Comparison of ENCODE assay signal across 8 cellular contexts in genomic region chr1:16167331-16168143, GRCh38. TPM values are rescaled to one million over a fixed set of nuclear protein-coding genes. Genes with fewer than 3 reads are reported as not detected.
A peak's percentile ranks its signal among the peaks of the same experiment; 100 is the strongest.
DNase-seq lines count a peak whose midpoint lies in the region; ATAC-seq, FAIRE-seq and TF ChIP-seq lines count a peak whose summit lies in the region.

No MANE protein-coding gene starts in this region.

- ATAC-seq in HepG2 (0 out of 3 replicates have a peak, but pooled peaks have one; percentile 5), HG02798 (IDR thresholded peaks at IDR 0.05; ENCODE audit: poor library complexity, unreplicated experiment) (no peak), HG02885 (IDR thresholded peaks at IDR 0.05; ENCODE audit: poor library complexity, unreplicated experiment) (no peak)

- in situ Hi-C loops in mammary epithelial cell (cut with MboI; ENCODE audit: low sequenced_read_pairs in 2 of 2) = no loop called here
- in situ Hi-C loops in HepG2 (cut with HindIII; ENCODE audit: extremely low pct_ligation_motif_present, low pct_unique_long_range_greater_than_20kb) = no loop called here

- H2AFZ ChIP-seq in mammary epithelial cell (ENCODE audit: low read depth, low read length) (peak overlapping the region; percentile 59), HepG2 (ENCODE audit: low read length) (no peak overlapping the region)

- H3K9ac ChIP-seq in mammary epithelial cell (ENCODE audit: insufficient read depth, low read length) (no peak overlapping the region), HepG2 (ENCODE audit: insufficient read depth, low read depth, low read length) (peak overlapping the region; percentile 34; the same call in 1 of the 2 replicates)

- H3K36me3 ChIP-seq in mammary epithelial cell (ENCODE audit: insufficient read depth, low read length) (no peaks in the 10 kb centered on the region), HepG2 (replicated peaks in 1 of 2; ENCODE audit: control insufficient read depth in 1 of 2, insufficient read depth in 2 of 2, low read length in 2 of 2) (no peaks in the 10 kb centered on the region)

- no peak for TF ChIP-seq POLR2A in HepG2 (IDR thresholded peaks at IDR 0.05; ENCODE audit: insufficient read depth in 1 of 2, low read depth in 2 of 2, low read length in 2 of 2)

- H3K27ac Mint-ChIP-seq in HFFc6 = peak overlapping the region; percentile 36

- peak overlapping the region; percentile 82 for H3K4me2 ChIP-seq in mammary epithelial cell (ENCODE audit: insufficient read depth, low read depth, low read length)
- peak overlapping the region; percentile 55 for H3K4me2 ChIP-seq in HepG2 (ENCODE audit: low read depth, low read length)

- 32% methylated on average over 8 of the region's 60 CpGs for WGBS in mammary epithelial cell (ENCODE audit: low coverage, missing lambda C conversion rate)
- WGBS in HepG2 (ENCODE audit: low lambda C conversion rate) = 51% methylated on average over 44 of the region's 60 CpGs

- POLR2A ChIA-PET in HepG2 (lab: Yijun Ruan, JAX) = no interaction called here

- TF ChIP-seq RAD21 in HepG2 (CRISPR knock-in tag; IDR thresholded peaks at IDR 0.05) = no peak

- H3K4me3 ChIP-seq in mammary epithelial cell (replicated peaks in 1 of 3; ENCODE audit: insufficient read depth in 1 of 3, low read depth in 2 of 3, low read length in 3 of 3) (peak overlapping the region; percentile 26 to 65 (median 39)), HepG2 (replicated peaks in 1 of 3; ENCODE audit: insufficient read depth in 1 of 3, low read depth in 2 of 3, low read length in 3 of 3) (peak overlapping the region in 2 of 3 experiments; percentile 52 to 62; a peak in 3 of 6 replicates)

- peaks cover 10% of the 10 kb centered on the region; the same call in 1 of the 2 replicates for H3K27me3 Mint-ChIP-seq in HFFc6 (ENCODE audit: insufficient read depth)

- dilution Hi-C loops in mammary epithelial cell (cut with HindIII; ENCODE audit: low sequenced_read_pairs) = no loop called here

- no peaks in the 10 kb centered on the region for H3K9me3 ChIP-seq in mammary epithelial cell (replicated peaks; ENCODE audit: insufficient read depth, low read length)
- H3K9me3 ChIP-seq in HepG2 (ENCODE audit: low read length) = no peaks in the 10 kb centered on the region

- peak overlapping the region; percentile 24; the same call in 1 of the 2 replicates for H3K4me3 Mint-ChIP-seq in HFFc6

- H3K27me3 ChIP-seq in mammary epithelial cell (ENCODE audit: insufficient read depth, low read length) = no peaks in the 10 kb centered on the region
- peaks cover 6 to 7% of the 10 kb centered on the region in 2 experiments; a peak in 2 of 5 replicates for H3K27me3 ChIP-seq in HepG2 (ENCODE audit: control insufficient read depth in 1 of 2, insufficient read depth in 2 of 2, low read length in 2 of 2)

- TF ChIP-seq CTCF in HFFc6 (IDR thresholded peaks at IDR 0.05) (no peak), mammary epithelial cell (conservative IDR thresholded peaks at IDR 0.05 in 1 of 2, IDR thresholded peaks at IDR 0.05 in 1 of 2; ENCODE audit: extremely low read depth in 1 of 2, insufficient read depth in 1 of 2, low read depth in 1 of 2, low read length in 2 of 2) (no peak), HepG2 (CRISPR knock-in tag; IDR thresholded peaks at IDR 0.05) (no peak)

- BruUV-seq in mammary epithelial cell (replicated peaks; lab: Mats Ljungman, UMichigan) = no TSS peak
- BruUV-seq in HepG2 (replicated peaks; lab: Mats Ljungman, UMichigan) = no TSS peak

- no peaks in the 10 kb centered on the region for H4K20me1 ChIP-seq in mammary epithelial cell (ENCODE audit: insufficient read depth, low read length)
- no peaks in the 10 kb centered on the region for H4K20me1 ChIP-seq in HepG2 (ENCODE audit: insufficient read depth, low read length)

- FAIRE-seq in TTC549 (lab: Jason Lieb, UNC) = peak; percentile 15
- FAIRE-seq in HepG2 (lab: Jason Lieb, UNC) = no peak

- intact Hi-C loops in mammary epithelial cell (cut with micrococcal nuclease) = no loop called here
- intact Hi-C loops in HepG2 (cut with micrococcal nuclease; ENCODE audit: unreplicated experiment) = no loop called here

- TF ChIP-seq EP300 in HepG2 (IDR thresholded peaks at IDR 0.05; ENCODE audit: low read depth in 2 of 2, low read length in 2 of 2) (no peak), HepG2 (CRISPR knock-in tag; IDR thresholded peaks at IDR 0.05; ENCODE audit: borderline replicate concordance) (no peak)

- peaks cover 27% of the 10 kb centered on the region for H3K4me1 ChIP-seq in mammary epithelial cell (ENCODE audit: insufficient read depth, low read length)
- H3K4me1 ChIP-seq in HepG2 (ENCODE audit: insufficient read depth, low read length) = peaks cover 84% of the 10 kb centered on the region

- H3K4me1 Mint-ChIP-seq in HFFc6 (ENCODE audit: low read depth) = peaks cover 25% of the 10 kb centered on the region

- CTCF ChIA-PET in mammary epithelial cell (lab: Charles Lee; ENCODE audit: low non-redundant PET) = no interaction called here
- CTCF ChIA-PET in HepG2 (lab: Yijun Ruan, JAX; ENCODE audit: low intra/inter-chr PET ratio, low total read pairs) = no interaction called here

- DNase-seq in AG20443 (ENCODE audit: low spot score) = peak; percentile 71
- DNase-seq in HFFc6 = no peak
- DNase-seq in mammary epithelial cell = no peak
- no peak for DNase-seq in HepG2 (ENCODE audit: low spot score)
- DNase-seq in stimulated activated CD8-positive, alpha-beta memory T cell treated with anti-CD3 and anti-CD28 coated beads, Interleukin-15, amount 100 ng/mL, for 24 hours (ENCODE audit: low read depth) = peak; percentile 33

- H3K79me2 ChIP-seq in mammary epithelial cell (ENCODE audit: insufficient read depth, low read length) = no peaks in the 10 kb centered on the region
- H3K79me2 ChIP-seq in HepG2 (ENCODE audit: insufficient read depth, low read length) = no peaks in the 10 kb centered on the region

- H3K27ac ChIP-seq in mammary epithelial cell (ENCODE audit: insufficient read depth, low read depth, low read length) (no peak overlapping the region), HepG2 (ENCODE audit: extremely low read length, insufficient read depth, low read length) (no peak overlapping the region)

- no peaks in the 10 kb centered on the region for H3K36me3 Mint-ChIP-seq in HFFc6 (ENCODE audit: low read depth)

- no peaks in the 10 kb centered on the region for H3K9me3 Mint-ChIP-seq in HFFc6

RNA-seq across cellular contexts. Expression of gene EPHA2, which starts 11.7 kb away (rescaled TPM):
- 100 to 1,000 TPM in 1 of 6 experiments, 10 to 100 TPM in 5; 77.3 to 106 (median 81.2) TPM for total RNA-seq in HFFc6 (2021; fragmentation: NEBNext Ultra II Directional; extraction: Animal tissue kit (Norgen Biotek cat#: 25700))
- 100 to 1,000 TPM in 1 of 2 donors, 10 to 100 TPM in 1; 77.3 to 181 TPM for total RNA-seq in mammary epithelial cell
- polyA plus RNA-seq in mammary epithelial cell = 91.7 TPM
- polyA minus RNA-seq in mammary epithelial cell = 181 TPM
- 15.5 and 33.6 TPM in 2 replicates for total RNA-seq in HepG2 (2016; rRNA removed; fragmentation: Illumina TruSeq; extraction: Trizol)
- 6.7 and 7.8 TPM in 2 replicates for total RNA-seq in HepG2 (2016; cell fraction: cytosol; rRNA removed; fragmentation: Illumina TruSeq; extraction: Trizol; ENCODE audit: low read depth)
- total RNA-seq in HepG2 (2016; cell fraction: insoluble cytoplasmic fraction; rRNA removed; fragmentation: Illumina TruSeq; extraction: Trizol) = 10.8 and 35.8 TPM in 2 replicates
- 14.9 and 16.9 TPM in 2 replicates for total RNA-seq in HepG2 (2016; cell fraction: membrane; rRNA removed; fragmentation: Illumina TruSeq; extraction: Trizol)
- total RNA-seq in HepG2 (2016; cell fraction: nucleus; rRNA removed; fragmentation: Illumina TruSeq; extraction: Trizol) = 41.9 and 47.9 TPM in 2 replicates
- 53.6 and 62.5 TPM in 2 replicates for polyA plus RNA-seq in HepG2 (2011; rRNA removed)
- 39.1 and 62.9 TPM in 2 replicates for polyA plus RNA-seq in HepG2 (2011; cell fraction: cytosol; rRNA removed)
- polyA plus RNA-seq in HepG2 (2011; cell fraction: nucleus; rRNA removed) = 163 and 212 TPM in 2 replicates
- polyA plus RNA-seq in HepG2 (2012) = 25.4 and 56.3 TPM in 2 replicates
- 2.1 and 2.2 TPM in 2 replicates for polyA plus RNA-seq in HepG2 (2016; cell fraction: cytosol; fragmentation: Illumina TruSeq; extraction: Trizol; ENCODE audit: low read depth)
- polyA plus RNA-seq in HepG2 (2016; cell fraction: insoluble cytoplasmic fraction; fragmentation: Illumina TruSeq; extraction: Trizol; ENCODE audit: low read depth) = 11.5 and 14.9 TPM in 2 replicates
- polyA plus RNA-seq in HepG2 (2016; cell fraction: membrane; fragmentation: Illumina TruSeq; extraction: Trizol; ENCODE audit: low read depth) = 5.7 and 6.8 TPM in 2 replicates
- 84.4 and 87.2 TPM in 2 replicates for polyA plus RNA-seq in HepG2 (2016; cell fraction: nucleus; fragmentation: Illumina TruSeq; extraction: Trizol; ENCODE audit: insufficient read depth, low read depth)
- polyA minus RNA-seq in HepG2 (2011; rRNA and poly(A)+ RNA removed; ENCODE audit: low replicate concordance) = 69.9 and 218 TPM in 2 replicates
- polyA minus RNA-seq in HepG2 (2011; cell fraction: cytosol; rRNA and poly(A)+ RNA removed) = 72.7 and 86.9 TPM in 2 replicates
- polyA minus RNA-seq in HepG2 (2011; cell fraction: nucleus; rRNA and poly(A)+ RNA removed) = 65.6 and 79.3 TPM in 2 replicates

RNA-seq across cellular contexts. Expression of gene ARHGEF19, which starts 44.9 kb away (rescaled TPM):
- 1 to 10 TPM; 5.5 to 9.0 (median 7.2) TPM for total RNA-seq in HFFc6 (2021; fragmentation: NEBNext Ultra II Directional; extraction: Animal tissue kit (Norgen Biotek cat#: 25700))
- total RNA-seq in mammary epithelial cell (1 to 10 TPM; 3.0 to 3.5 TPM), HepG2 (2016; rRNA removed; fragmentation: Illumina TruSeq; extraction: Trizol) (1.8 and 2.0 TPM in 2 replicates)
- polyA plus RNA-seq in mammary epithelial cell (4.0 TPM), HepG2 (2011; rRNA removed) (1.7 and 2.2 TPM in 2 replicates)
- polyA minus RNA-seq in mammary epithelial cell = 2.0 TPM
- 0.53 and 1.0 TPM in 2 replicates for total RNA-seq in HepG2 (2016; cell fraction: cytosol; rRNA removed; fragmentation: Illumina TruSeq; extraction: Trizol; ENCODE audit: low read depth)
- 1.4 and 2.3 TPM in 2 replicates for total RNA-seq in HepG2 (2016; cell fraction: insoluble cytoplasmic fraction; rRNA removed; fragmentation: Illumina TruSeq; extraction: Trizol)
- 1.3 and 1.5 TPM in 2 replicates for total RNA-seq in HepG2 (2016; cell fraction: membrane; rRNA removed; fragmentation: Illumina TruSeq; extraction: Trizol)
- 1.9 and 2.1 TPM in 2 replicates for total RNA-seq in HepG2 (2016; cell fraction: nucleus; rRNA removed; fragmentation: Illumina TruSeq; extraction: Trizol)
- 1.7 and 2.2 TPM in 2 replicates for polyA plus RNA-seq in HepG2 (2011; cell fraction: cytosol; rRNA removed)
- polyA plus RNA-seq in HepG2 (2011; cell fraction: nucleus; rRNA removed) = 9.9 and 10.1 TPM in 2 replicates
- polyA plus RNA-seq in HepG2 (2012) = 0.88 and 1.6 TPM in 2 replicates
- 0.47 and 1.2 TPM in 2 replicates for polyA plus RNA-seq in HepG2 (2016; cell fraction: cytosol; fragmentation: Illumina TruSeq; extraction: Trizol; ENCODE audit: low read depth)
- polyA plus RNA-seq in HepG2 (2016; cell fraction: insoluble cytoplasmic fraction; fragmentation: Illumina TruSeq; extraction: Trizol; ENCODE audit: low read depth) = 1.7 and 2.2 TPM in 2 replicates
- polyA plus RNA-seq in HepG2 (2016; cell fraction: membrane; fragmentation: Illumina TruSeq; extraction: Trizol; ENCODE audit: low read depth) = 0.94 and 1.7 TPM in 2 replicates
- 4.0 and 5.0 TPM in 2 replicates for polyA plus RNA-seq in HepG2 (2016; cell fraction: nucleus; fragmentation: Illumina TruSeq; extraction: Trizol; ENCODE audit: insufficient read depth, low read depth)
- polyA minus RNA-seq in HepG2 (2011; rRNA and poly(A)+ RNA removed; ENCODE audit: low replicate concordance) = 1.3 and 7.5 TPM in 2 replicates
- 0.69 and 0.79 TPM in 2 replicates for polyA minus RNA-seq in HepG2 (2011; cell fraction: cytosol; rRNA and poly(A)+ RNA removed)
- 1.4 and 2.1 TPM in 2 replicates for polyA minus RNA-seq in HepG2 (2011; cell fraction: nucleus; rRNA and poly(A)+ RNA removed)

Comparison
In these comparisons a context has a peak if more than half of its experiments do, and no peak if none do; other contexts are left out.
1. DNase-seq: peak in AG20443 (single experiment) and stimulated activated CD8-positive, alpha-beta memory T cell treated with anti-CD3 and anti-CD28 coated beads, Interleukin-15, amount 100 ng/mL, for 24 hours (single experiment); none in HFFc6 (single experiment), mammary epithelial cell (single experiment) and HepG2 (single experiment).